In the genomic region with DNA sequence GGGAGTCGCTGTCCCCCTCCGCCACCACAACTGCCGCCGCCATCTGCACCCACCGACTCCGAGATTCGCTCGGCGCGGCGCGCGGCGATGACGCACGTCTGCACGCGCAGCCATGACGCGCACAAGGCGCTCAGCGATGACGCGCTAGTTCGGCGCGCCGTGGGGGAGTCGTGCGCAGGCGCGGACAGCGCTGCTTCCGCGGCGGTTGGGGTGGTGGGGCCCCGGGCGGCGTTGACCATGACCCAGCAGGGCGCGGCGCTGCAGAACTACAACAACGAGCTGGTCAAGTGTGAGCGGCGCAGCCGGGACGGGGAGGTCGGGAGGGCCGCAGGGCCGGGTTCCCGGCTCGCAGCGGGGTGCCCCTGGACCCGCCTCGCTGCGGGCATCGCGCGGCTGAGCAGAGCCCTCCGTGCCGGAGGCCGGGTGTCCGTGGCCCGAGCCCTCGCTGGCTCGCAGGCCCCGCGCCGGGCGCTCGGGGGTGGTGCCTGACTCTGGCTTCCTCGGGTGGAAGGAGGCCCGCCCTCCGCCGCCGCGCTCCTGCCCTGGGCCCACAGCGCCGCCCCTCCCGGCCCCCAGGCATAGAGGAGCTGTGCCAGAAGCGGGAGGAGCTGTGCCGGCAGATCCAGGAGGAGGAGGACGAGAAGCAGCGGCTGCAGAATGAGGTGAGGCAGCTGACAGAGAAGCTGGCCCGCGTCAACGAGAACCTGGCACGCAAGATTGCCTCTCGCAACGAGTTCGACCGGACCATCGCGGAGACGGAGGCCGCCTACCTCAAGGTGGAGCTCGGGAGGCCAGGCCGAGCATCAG, we compare ENCODE assay signal across 8 cellular contexts. TPM values are rescaled to one million over a fixed set of nuclear protein-coding genes. Genes with fewer than 3 reads are reported as not detected.
DNase-seq lines count a peak whose midpoint lies in the region; ATAC-seq and FAIRE-seq lines count a peak whose summit lies in the region.

A gene with protein sequence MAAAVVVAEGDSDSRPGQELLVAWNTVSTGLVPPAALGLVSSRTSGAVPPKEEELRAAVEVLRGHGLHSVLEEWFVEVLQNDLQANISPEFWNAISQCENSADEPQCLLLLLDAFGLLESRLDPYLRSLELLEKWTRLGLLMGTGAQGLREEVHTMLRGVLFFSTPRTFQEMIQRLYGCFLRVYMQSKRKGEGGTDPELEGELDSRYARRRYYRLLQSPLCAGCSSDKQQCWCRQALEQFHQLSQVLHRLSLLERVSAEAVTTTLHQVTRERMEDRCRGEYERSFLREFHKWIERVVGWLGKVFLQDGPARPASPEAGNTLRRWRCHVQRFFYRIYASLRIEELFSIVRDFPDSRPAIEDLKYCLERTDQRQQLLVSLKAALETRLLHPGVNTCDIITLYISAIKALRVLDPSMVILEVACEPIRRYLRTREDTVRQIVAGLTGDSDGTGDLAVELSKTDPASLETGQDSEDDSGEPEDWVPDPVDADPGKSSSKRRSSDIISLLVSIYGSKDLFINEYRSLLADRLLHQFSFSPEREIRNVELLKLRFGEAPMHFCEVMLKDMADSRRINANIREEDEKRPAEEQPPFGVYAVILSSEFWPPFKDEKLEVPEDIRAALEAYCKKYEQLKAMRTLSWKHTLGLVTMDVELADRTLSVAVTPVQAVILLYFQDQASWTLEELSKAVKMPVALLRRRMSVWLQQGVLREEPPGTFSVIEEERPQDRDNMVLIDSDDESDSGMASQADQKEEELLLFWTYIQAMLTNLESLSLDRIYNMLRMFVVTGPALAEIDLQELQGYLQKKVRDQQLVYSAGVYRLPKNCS (minus strand): TSS at position 71 of the 807 bp plus-strand sequence. CDS start 28 bp downstream, at position 43.
A gene with protein sequence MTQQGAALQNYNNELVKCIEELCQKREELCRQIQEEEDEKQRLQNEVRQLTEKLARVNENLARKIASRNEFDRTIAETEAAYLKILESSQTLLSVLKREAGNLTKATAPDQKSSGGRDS (plus strand): TSS at position 187 of the 807 bp plus-strand sequence. CDS start 51 bp downstream, at position 238.

- ATAC-seq in GM21619 (IDR thresholded peaks at IDR 0.05; ENCODE audit: unreplicated experiment): peak; percentile 66
- ATAC-seq in naive thymus-derived CD8-positive, alpha-beta T cell: peak; percentile 79

- DNase-seq in DMS79 (lab: John Stamatoyannopoulos, UW): peak; percentile 74
- DNase-seq in KBM-7: peak; percentile 93
- peak; percentile 80 for DNase-seq in RCC 7860 (ENCODE audit: low spot score)
- peak; percentile 91 for DNase-seq in activated T-helper 1 cell treated with Interleukin-2 at 50 U/mL for 16 hours (ENCODE audit: low read depth)
- DNase-seq in fibroblast of gingiva (ENCODE audit: low read depth): peak; percentile 94
- DNase-seq in naive thymus-derived CD8-positive, alpha-beta T cell: peak; percentile 83 to 95 (median 94)
- DNase-seq in stimulated activated naive CD4-positive, alpha-beta T cell (lab: John Stamatoyannopoulos, UW): peak; percentile 80 to 95 (median 90)

- no peaks in the 10 kb centered on the region for H3K27me3 Mint-ChIP-seq in naive thymus-derived CD8-positive, alpha-beta T cell

- H3K36me3 Mint-ChIP-seq in naive thymus-derived CD8-positive, alpha-beta T cell: peaks cover 0 to 16% (median 4%) of the 10 kb centered on the region in 3 donors

- in situ Hi-C loops in KBM-7 (cut with MboI; ENCODE audit: low pct_unique_long_range_greater_than_20kb, low sequenced_read_pairs): no loop called here

- no peaks in the 10 kb centered on the region for H3K9me3 Mint-ChIP-seq in naive thymus-derived CD8-positive, alpha-beta T cell

- H3K27ac Mint-ChIP-seq in naive thymus-derived CD8-positive, alpha-beta T cell: peak within 1 kb of the TSS; percentile 83 to 98 (median 94)

- POLR2A ChIA-PET in naive thymus-derived CD8-positive, alpha-beta T cell (lab: Charles Lee): interaction anchor here (0.8 to 8.1 kb wide), 22 partner anchors 13 to 286 kb away, joined by 3 to 135 read pairs (median 4); a partner anchor contains a TSS

- H3K4me3 Mint-ChIP-seq in naive thymus-derived CD8-positive, alpha-beta T cell: peak within 1 kb of the TSS; percentile 87 to 96 (median 92)

- peaks cover 8 to 50% (median 41%) of the 10 kb centered on the region in 4 donors for H3K4me1 Mint-ChIP-seq in naive thymus-derived CD8-positive, alpha-beta T cell

- no peak for FAIRE-seq in RCC 7860 (lab: Jason Lieb, UNC)

RNA-seq across cellular contexts. Expression of the first gene that starts in this region (rescaled TPM):
- total RNA-seq in naive thymus-derived CD8-positive, alpha-beta T cell: 100 to 1,000 TPM; 143 to 146 TPM
- polyA plus RNA-seq in naive thymus-derived CD8-positive, alpha-beta T cell: 1 to 10 TPM; 3.4 to 5.9 (median 4.3) TPM

RNA-seq across cellular contexts. Expression of the second gene that starts in this region (rescaled TPM):
- total RNA-seq in naive thymus-derived CD8-positive, alpha-beta T cell: 10 to 100 TPM; 39.2 to 43.4 TPM
- 100 to 1,000 TPM in 2 of 3 donors, 10 to 100 TPM in 1; 97.8 to 123 (median 119) TPM for polyA plus RNA-seq in naive thymus-derived CD8-positive, alpha-beta T cell

Comparison
In these comparisons a context has a peak if more than half of its experiments do, and no peak if none do; other contexts are left out.
1. Peak in every context shown above with its lines: DNase-seq and ATAC-seq.